Comparison of ENCODE assay signal across 1 cellular context in the genomic region with DNA sequence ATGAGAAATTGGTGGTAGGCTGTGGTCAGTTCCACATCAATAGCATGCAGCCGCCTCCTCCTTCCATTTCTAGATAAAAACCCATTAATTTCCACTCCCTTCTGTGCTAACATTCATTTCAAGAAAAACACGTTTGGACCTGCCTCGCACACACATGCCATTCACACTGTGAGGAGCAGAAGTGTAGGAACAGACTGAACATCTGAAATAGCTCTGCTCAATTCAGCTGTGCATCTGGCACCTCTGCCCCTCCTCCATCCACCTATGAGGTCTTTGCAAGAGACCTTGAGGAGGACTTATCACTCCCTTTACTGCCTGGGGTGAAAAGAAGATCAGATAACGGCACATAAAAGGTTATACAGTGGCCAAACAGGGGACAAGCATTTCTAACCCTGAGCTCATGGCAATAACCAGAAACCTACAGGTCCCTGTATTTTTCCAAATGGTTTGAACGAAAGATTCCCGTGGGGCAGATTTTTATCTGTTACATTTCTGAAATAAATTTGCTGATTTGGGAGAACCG.
A peak's percentile ranks its signal among the peaks of the same experiment; 100 is the strongest.
TF ChIP-seq lines count a peak whose summit lies in the region.

No MANE protein-coding gene starts in this region.

TF ChIP-seq in HEK293, 187 proteins besides CTCF, POLR2A, EP300 and RAD21 (continued from another document):
- TF ChIP-seq, protein P1, sequence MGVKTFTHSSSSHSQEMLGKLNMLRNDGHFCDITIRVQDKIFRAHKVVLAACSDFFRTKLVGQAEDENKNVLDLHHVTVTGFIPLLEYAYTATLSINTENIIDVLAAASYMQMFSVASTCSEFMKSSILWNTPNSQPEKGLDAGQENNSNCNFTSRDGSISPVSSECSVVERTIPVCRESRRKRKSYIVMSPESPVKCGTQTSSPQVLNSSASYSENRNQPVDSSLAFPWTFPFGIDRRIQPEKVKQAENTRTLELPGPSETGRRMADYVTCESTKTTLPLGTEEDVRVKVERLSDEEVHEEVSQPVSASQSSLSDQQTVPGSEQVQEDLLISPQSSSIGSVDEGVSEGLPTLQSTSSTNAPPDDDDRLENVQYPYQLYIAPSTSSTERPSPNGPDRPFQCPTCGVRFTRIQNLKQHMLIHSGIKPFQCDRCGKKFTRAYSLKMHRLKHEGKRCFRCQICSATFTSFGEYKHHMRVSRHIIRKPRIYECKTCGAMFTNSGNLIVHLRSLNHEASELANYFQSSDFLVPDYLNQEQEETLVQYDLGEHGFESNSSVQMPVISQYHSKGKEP (tag by site-specific recombination; IDR thresholded peaks at IDR 0.05): no peak
- TF ChIP-seq MEIS1 (CRISPR knock-in tag; IDR thresholded peaks at IDR 0.05; ENCODE audit: borderline replicate concordance): no peak
- TF ChIP-seq ZNF768 (tag by site-specific recombination; IDR thresholded peaks at IDR 0.05): no peak
- TF ChIP-seq, protein P2, sequence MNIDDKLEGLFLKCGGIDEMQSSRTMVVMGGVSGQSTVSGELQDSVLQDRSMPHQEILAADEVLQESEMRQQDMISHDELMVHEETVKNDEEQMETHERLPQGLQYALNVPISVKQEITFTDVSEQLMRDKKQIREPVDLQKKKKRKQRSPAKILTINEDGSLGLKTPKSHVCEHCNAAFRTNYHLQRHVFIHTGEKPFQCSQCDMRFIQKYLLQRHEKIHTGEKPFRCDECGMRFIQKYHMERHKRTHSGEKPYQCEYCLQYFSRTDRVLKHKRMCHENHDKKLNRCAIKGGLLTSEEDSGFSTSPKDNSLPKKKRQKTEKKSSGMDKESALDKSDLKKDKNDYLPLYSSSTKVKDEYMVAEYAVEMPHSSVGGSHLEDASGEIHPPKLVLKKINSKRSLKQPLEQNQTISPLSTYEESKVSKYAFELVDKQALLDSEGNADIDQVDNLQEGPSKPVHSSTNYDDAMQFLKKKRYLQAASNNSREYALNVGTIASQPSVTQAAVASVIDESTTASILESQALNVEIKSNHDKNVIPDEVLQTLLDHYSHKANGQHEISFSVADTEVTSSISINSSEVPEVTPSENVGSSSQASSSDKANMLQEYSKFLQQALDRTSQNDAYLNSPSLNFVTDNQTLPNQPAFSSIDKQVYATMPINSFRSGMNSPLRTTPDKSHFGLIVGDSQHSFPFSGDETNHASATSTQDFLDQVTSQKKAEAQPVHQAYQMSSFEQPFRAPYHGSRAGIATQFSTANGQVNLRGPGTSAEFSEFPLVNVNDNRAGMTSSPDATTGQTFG (tag by site-specific recombination; IDR thresholded peaks at IDR 0.05; ENCODE audit: borderline replicate concordance): no peak
- TF ChIP-seq MZF1 (tag by site-specific recombination; IDR thresholded peaks at IDR 0.05; ENCODE audit: borderline replicate concordance): no peak
- TF ChIP-seq ZNF660 (tag by site-specific recombination; IDR thresholded peaks at IDR 0.05): no peak
- no peak for TF ChIP-seq ZNF214 (tag by site-specific recombination; IDR thresholded peaks at IDR 0.05; ENCODE audit: borderline replicate concordance)
- no peak for TF ChIP-seq IKZF3 (tag by site-specific recombination; IDR thresholded peaks at IDR 0.05)
- TF ChIP-seq RBAK (tag by site-specific recombination; IDR thresholded peaks at IDR 0.05): no peak
- TF ChIP-seq ZNF311 (tag by site-specific recombination; IDR thresholded peaks at IDR 0.05; ENCODE audit: borderline replicate concordance): no peak
- no peak for TF ChIP-seq ZNF777 (tag by site-specific recombination; IDR thresholded peaks at IDR 0.05; ENCODE audit: borderline replicate concordance)
- TF ChIP-seq, protein P3, sequence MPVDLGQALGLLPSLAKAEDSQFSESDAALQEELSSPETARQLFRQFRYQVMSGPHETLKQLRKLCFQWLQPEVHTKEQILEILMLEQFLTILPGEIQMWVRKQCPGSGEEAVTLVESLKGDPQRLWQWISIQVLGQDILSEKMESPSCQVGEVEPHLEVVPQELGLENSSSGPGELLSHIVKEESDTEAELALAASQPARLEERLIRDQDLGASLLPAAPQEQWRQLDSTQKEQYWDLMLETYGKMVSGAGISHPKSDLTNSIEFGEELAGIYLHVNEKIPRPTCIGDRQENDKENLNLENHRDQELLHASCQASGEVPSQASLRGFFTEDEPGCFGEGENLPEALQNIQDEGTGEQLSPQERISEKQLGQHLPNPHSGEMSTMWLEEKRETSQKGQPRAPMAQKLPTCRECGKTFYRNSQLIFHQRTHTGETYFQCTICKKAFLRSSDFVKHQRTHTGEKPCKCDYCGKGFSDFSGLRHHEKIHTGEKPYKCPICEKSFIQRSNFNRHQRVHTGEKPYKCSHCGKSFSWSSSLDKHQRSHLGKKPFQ (tag by site-specific recombination; IDR thresholded peaks at IDR 0.05): peak; percentile 18; the same call in 1 of the 2 replicates
- TF ChIP-seq KLF9 (tag by site-specific recombination; IDR thresholded peaks at IDR 0.05; ENCODE audit: low read depth): no peak
- TF ChIP-seq, protein P4, sequence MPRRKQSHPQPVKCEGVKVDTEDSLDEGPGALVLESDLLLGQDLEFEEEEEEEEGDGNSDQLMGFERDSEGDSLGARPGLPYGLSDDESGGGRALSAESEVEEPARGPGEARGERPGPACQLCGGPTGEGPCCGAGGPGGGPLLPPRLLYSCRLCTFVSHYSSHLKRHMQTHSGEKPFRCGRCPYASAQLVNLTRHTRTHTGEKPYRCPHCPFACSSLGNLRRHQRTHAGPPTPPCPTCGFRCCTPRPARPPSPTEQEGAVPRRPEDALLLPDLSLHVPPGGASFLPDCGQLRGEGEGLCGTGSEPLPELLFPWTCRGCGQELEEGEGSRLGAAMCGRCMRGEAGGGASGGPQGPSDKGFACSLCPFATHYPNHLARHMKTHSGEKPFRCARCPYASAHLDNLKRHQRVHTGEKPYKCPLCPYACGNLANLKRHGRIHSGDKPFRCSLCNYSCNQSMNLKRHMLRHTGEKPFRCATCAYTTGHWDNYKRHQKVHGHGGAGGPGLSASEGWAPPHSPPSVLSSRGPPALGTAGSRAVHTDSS (tag by site-specific recombination; IDR thresholded peaks at IDR 0.05): no peak
- TF ChIP-seq, protein P5, sequence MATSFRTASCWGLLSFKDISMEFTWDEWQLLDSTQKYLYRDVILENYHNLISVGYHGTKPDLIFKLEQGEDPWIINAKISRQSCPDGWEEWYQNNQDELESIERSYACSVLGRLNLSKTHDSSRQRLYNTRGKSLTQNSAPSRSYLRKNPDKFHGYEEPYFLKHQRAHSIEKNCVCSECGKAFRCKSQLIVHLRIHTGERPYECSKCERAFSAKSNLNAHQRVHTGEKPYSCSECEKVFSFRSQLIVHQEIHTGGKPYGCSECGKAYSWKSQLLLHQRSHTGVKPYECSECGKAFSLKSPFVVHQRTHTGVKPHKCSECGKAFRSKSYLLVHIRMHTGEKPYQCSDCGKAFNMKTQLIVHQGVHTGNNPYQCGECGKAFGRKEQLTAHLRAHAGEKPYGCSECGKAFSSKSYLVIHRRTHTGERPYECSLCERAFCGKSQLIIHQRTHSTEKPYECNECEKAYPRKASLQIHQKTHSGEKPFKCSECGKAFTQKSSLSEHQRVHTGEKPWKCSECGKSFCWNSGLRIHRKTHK (tag by site-specific recombination; IDR thresholded peaks at IDR 0.05): no peak
- no peak for TF ChIP-seq ZNF37A (tag by site-specific recombination; IDR thresholded peaks at IDR 0.05)
- no peak for TF ChIP-seq ZNF394 (tag by site-specific recombination; IDR thresholded peaks at IDR 0.05; ENCODE audit: borderline replicate concordance)
- TF ChIP-seq, protein P6, sequence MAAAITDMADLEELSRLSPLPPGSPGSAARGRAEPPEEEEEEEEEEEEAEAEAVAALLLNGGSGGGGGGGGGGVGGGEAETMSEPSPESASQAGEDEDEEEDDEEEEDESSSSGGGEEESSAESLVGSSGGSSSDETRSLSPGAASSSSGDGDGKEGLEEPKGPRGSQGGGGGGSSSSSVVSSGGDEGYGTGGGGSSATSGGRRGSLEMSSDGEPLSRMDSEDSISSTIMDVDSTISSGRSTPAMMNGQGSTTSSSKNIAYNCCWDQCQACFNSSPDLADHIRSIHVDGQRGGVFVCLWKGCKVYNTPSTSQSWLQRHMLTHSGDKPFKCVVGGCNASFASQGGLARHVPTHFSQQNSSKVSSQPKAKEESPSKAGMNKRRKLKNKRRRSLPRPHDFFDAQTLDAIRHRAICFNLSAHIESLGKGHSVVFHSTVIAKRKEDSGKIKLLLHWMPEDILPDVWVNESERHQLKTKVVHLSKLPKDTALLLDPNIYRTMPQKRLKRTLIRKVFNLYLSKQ (tag by site-specific recombination; IDR thresholded peaks at IDR 0.05; ENCODE audit: borderline replicate concordance): no peak
- peak; percentile 41; the same call in 1 of the 2 replicates for TF ChIP-seq ZBTB20 (tag by site-specific recombination; IDR thresholded peaks at IDR 0.05)
- no peak for TF ChIP-seq PRDM1 (tag by site-specific recombination; IDR thresholded peaks at IDR 0.05)
- peak; percentile 33; the same call in 1 of the 2 replicates for TF ChIP-seq TRIM28 (IDR thresholded peaks at IDR 0.05; ENCODE audit: borderline replicate concordance, low read length)
- peak; percentile 43; the same call in 1 of the 2 replicates for TF ChIP-seq WT1 (tag by site-specific recombination; IDR thresholded peaks at IDR 0.05)
- no peak for TF ChIP-seq ZNF292 (tag by site-specific recombination; IDR thresholded peaks at IDR 0.05; ENCODE audit: borderline replicate concordance, low read depth)
- TF ChIP-seq ZNF10 (tag by site-specific recombination; IDR thresholded peaks at IDR 0.05): no peak
- no peak for TF ChIP-seq ZNF830 (tag by site-specific recombination; IDR thresholded peaks at IDR 0.05; ENCODE audit: low read depth)
- no peak for TF ChIP-seq ZNF157 (tag by site-specific recombination; IDR thresholded peaks at IDR 0.05)
- TF ChIP-seq ZNF341 (tag by site-specific recombination; IDR thresholded peaks at IDR 0.05; ENCODE audit: low read depth): no peak
- TF ChIP-seq ZNF529 (tag by site-specific recombination; IDR thresholded peaks at IDR 0.05; ENCODE audit: insufficient replicate concordance): no peak
- TF ChIP-seq ZNF626 (tag by site-specific recombination; IDR thresholded peaks at IDR 0.05): no peak
- TF ChIP-seq ZBTB6 (tag by site-specific recombination; IDR thresholded peaks at IDR 0.05): no peak
- TF ChIP-seq TCF7L2 (IDR thresholded peaks at IDR 0.05; ENCODE audit: borderline replicate concordance, low read depth, low read length): peak; percentile 88
- TF ChIP-seq ZBTB7A (tag by site-specific recombination; IDR thresholded peaks at IDR 0.05; ENCODE audit: low read depth): no peak
- TF ChIP-seq ZNF76 (tag by site-specific recombination; IDR thresholded peaks at IDR 0.05; ENCODE audit: borderline replicate concordance, low read depth): no peak
